Comparison of ENCODE assay signal across 8 cellular contexts in genomic region chr19:40416918-40417713, GRCh38. TPM values are rescaled to one million over a fixed set of nuclear protein-coding genes. Genes with fewer than 3 reads are reported as not detected.
A peak's percentile ranks its signal among the peaks of the same experiment; 100 is the strongest.
DNase-seq lines count a peak whose midpoint lies in the region; ATAC-seq and TF ChIP-seq lines count a peak whose summit lies in the region.

No MANE protein-coding gene starts in this region.

- no peak overlapping the region for H3K4me3 ChIP-seq in ascending aorta
- no peak overlapping the region for H3K4me3 ChIP-seq in vagina
- no peak overlapping the region for H3K4me3 ChIP-seq in effector memory CD4-positive, alpha-beta T cell (ENCODE audit: insufficient read depth, low read depth, low read length, poor library complexity, severe bottlenecking)

- peak overlapping the region; percentile 11 for H3K27ac Mint-ChIP-seq in activated naive CD4-positive, alpha-beta T cell treated with anti-CD3 and anti-CD28 coated beads, Interleukin-2, amount 10 ng/mL, durations not matched to agents 7 days and 5 days

- H3K27ac ChIP-seq in ascending aorta (peak overlapping the region; percentile 31 to 56), vagina (peak overlapping the region; percentile 47)
- H3K27ac ChIP-seq in effector memory CD4-positive, alpha-beta T cell (ENCODE audit: insufficient read depth, low read length, poor library complexity, severe bottlenecking) = no peak overlapping the region

- intact Hi-C loops in ascending aorta (cut with DNase I) (no loop called here), vagina (cut with DNase I) (no loop called here)

- CTCF ChIA-PET in activated naive CD4-positive, alpha-beta T cell treated with anti-CD3 and anti-CD28 coated beads, Interleukin-2, amount 10 ng/mL, durations not matched to agents 7 days and 5 days (lab: Charles Lee) = interaction anchor here (0.6 to 1.6 kb wide), 3 partner anchors 9 to 730 kb away, joined by 3 to 4 read pairs (median 3); partner anchors contain the start of gene BLVRB

- H3K4me1 ChIP-seq in ascending aorta (peaks cover 7 to 9% of the 10 kb centered on the region in 2 donors), vagina (peaks cover 12% of the 10 kb centered on the region)
- H3K4me1 ChIP-seq in effector memory CD4-positive, alpha-beta T cell (ENCODE audit: control insufficient read depth, insufficient read depth, low read length, poor library complexity, severe bottlenecking) = peaks cover 5% of the 10 kb centered on the region

- peaks cover 5% of the 10 kb centered on the region for H3K36me3 Mint-ChIP-seq in activated naive CD4-positive, alpha-beta T cell treated with anti-CD3 and anti-CD28 coated beads, Interleukin-2, amount 10 ng/mL, durations not matched to agents 7 days and 5 days

- no peak for DNase-seq in activated naive CD4-positive, alpha-beta T cell treated with anti-CD3 and anti-CD28 coated beads, Interleukin-2, amount 10 ng/mL, durations not matched to agents 7 days and 5 days
- no peak for DNase-seq in activated naive CD4-positive, alpha-beta T cell treated with Interleukin-2 at 50 U/mL for 16 hours
- DNase-seq in ascending aorta (ENCODE audit: low spot score in 2 of 2) (no peak), left kidney (ENCODE audit: low read depth, low spot score) (peak; percentile 72), vagina (ENCODE audit: extremely low spot score in 2 of 2) (peak in 1 of 2 donors; percentile 95), NAMALWA (ENCODE audit: low spot score) (no peak)
- no peak for DNase-seq in effector memory CD4-positive, alpha-beta T cell

- H3K9me3 ChIP-seq in ascending aorta (no peaks in the 10 kb centered on the region), vagina (no peaks in the 10 kb centered on the region)
- no peaks in the 10 kb centered on the region for H3K9me3 ChIP-seq in effector memory CD4-positive, alpha-beta T cell (ENCODE audit: control insufficient read depth, low read length)

- ATAC-seq in HG03045 (IDR thresholded peaks at IDR 0.05; ENCODE audit: unreplicated experiment) = no peak

- TF ChIP-seq CTCF in ascending aorta (IDR thresholded peaks at IDR 0.05) = no peak
- no peak for TF ChIP-seq CTCF in vagina (IDR thresholded peaks at IDR 0.05)

- TF ChIP-seq POLR2A in vagina (IDR thresholded peaks at IDR 0.05) = peak in 1 of 2 donors; percentile 15

- no peaks in the 10 kb centered on the region for H3K9me3 Mint-ChIP-seq in activated naive CD4-positive, alpha-beta T cell treated with anti-CD3 and anti-CD28 coated beads, Interleukin-2, amount 10 ng/mL, durations not matched to agents 7 days and 5 days

- peaks cover 41% of the 10 kb centered on the region for H3K4me1 Mint-ChIP-seq in activated naive CD4-positive, alpha-beta T cell treated with anti-CD3 and anti-CD28 coated beads, Interleukin-2, amount 10 ng/mL, durations not matched to agents 7 days and 5 days

- H3K27me3 Mint-ChIP-seq in activated naive CD4-positive, alpha-beta T cell treated with anti-CD3 and anti-CD28 coated beads, Interleukin-2, amount 10 ng/mL, durations not matched to agents 7 days and 5 days = peaks cover 16% of the 10 kb centered on the region

- H3K36me3 ChIP-seq in ascending aorta (peaks cover 0 to 1% of the 10 kb centered on the region in 2 donors), vagina (no peaks in the 10 kb centered on the region)
- H3K36me3 ChIP-seq in effector memory CD4-positive, alpha-beta T cell (ENCODE audit: control insufficient read depth, insufficient read depth, low read length) = no peaks in the 10 kb centered on the region

- no peak overlapping the region for H3K4me3 Mint-ChIP-seq in activated naive CD4-positive, alpha-beta T cell treated with anti-CD3 and anti-CD28 coated beads, Interleukin-2, amount 10 ng/mL, durations not matched to agents 7 days and 5 days

- H3K27me3 ChIP-seq in ascending aorta = no peaks in the 10 kb centered on the region
- H3K27me3 ChIP-seq in vagina = no peaks in the 10 kb centered on the region
- no peaks in the 10 kb centered on the region for H3K27me3 ChIP-seq in effector memory CD4-positive, alpha-beta T cell (replicated peaks; ENCODE audit: control insufficient read depth, insufficient read depth, low read length, poor library complexity, severe bottlenecking)

RNA-seq across cellular contexts. Expression of gene PRX, which starts 3.9 kb away (rescaled TPM):
- total RNA-seq in ascending aorta (3.3 TPM), vagina (3.2 TPM)

RNA-seq across cellular contexts. Expression of gene SERTAD1, which starts 8.7 kb away (rescaled TPM):
- total RNA-seq in ascending aorta (39.7 TPM), vagina (14.2 TPM)

RNA-seq across cellular contexts. Expression of gene SERTAD3, which starts 27.0 kb away (rescaled TPM):
- total RNA-seq in ascending aorta (36.9 TPM), vagina (42.0 TPM)

RNA-seq across cellular contexts. Expression of gene HIPK4, which starts 27.1 kb away (rescaled TPM):
- total RNA-seq in ascending aorta (not detected), vagina (0.74 TPM)

RNA-seq across cellular contexts. Expression of gene BLVRB, which starts 48.4 kb away (rescaled TPM):
- 295 TPM for total RNA-seq in ascending aorta
- total RNA-seq in vagina = 357 TPM
